ENCODE assay signal across 11 cellular contexts in genomic region chr3:49867871-49868321, GRCh38. TPM values are rescaled to one million over a fixed set of nuclear protein-coding genes. Genes with fewer than 3 reads are reported as not detected.
DNase-seq lines count a peak whose midpoint lies in the region; ATAC-seq and TF ChIP-seq lines count a peak whose summit lies in the region.
"Had no signal": no experiment of that assay in that cellular context is flagged by ENCODE, and none has a peak within 500 bp of the region (broad histone marks: within the 10 kb centered on the region; RNA-seq: fewer than 3 reads in every experiment).

No MANE protein-coding gene starts in this region.

- ATAC-seq in GM18873 (IDR thresholded peaks at IDR 0.05; ENCODE audit: low FRiP score, unreplicated experiment), result no peak
- ATAC-seq: activated naive CD4-positive, alpha-beta T cell treated with anti-CD3 and anti-CD28 coated beads, Interleukin-2, amount 50 U/mL, for 72 hours had no signal

- no peak overlapping the region for H4K8ac ChIP-seq in mesendoderm (ENCODE audit: low read depth, low read length)

- H2BK5ac ChIP-seq in mesendoderm (ENCODE audit: low read length), result no peak overlapping the region

- no peak overlapping the region for H2AK5ac ChIP-seq in mesendoderm (ENCODE audit: low read length)

- no peaks in the 10 kb centered on the region for H3K9me3 ChIP-seq in colonic mucosa
- H3K9me3 ChIP-seq: neutrophil had no signal

- H2BK15ac ChIP-seq in mesendoderm (replicated peaks; ENCODE audit: low read depth), result no peak overlapping the region

- DNase-seq in GM12865 (ENCODE audit: low read depth) (peak; percentile 33), NCI-H524 treated with DMSO at 0.1 percent for 48 hours (lab: John Stamatoyannopoulos, UW) (peak; percentile 42), cerebellar cortex (ENCODE audit: low spot score) (peak; percentile 19), mesendoderm (peak; percentile 85), colonic mucosa (no peak), DMS153 treated with DMSO at 0.1 percent for 48 hours (lab: John Stamatoyannopoulos, UW; ENCODE audit: unreplicated experiment) (no peak), hypothalamus (lab: John Stamatoyannopoulos, UW) (no peak)
- DNase-seq: NCI-H510A treated with DMSO at 0.1 percent for 48 hours had no signal

- H3K79me1 ChIP-seq in mesendoderm (ENCODE audit: low read length), result no peaks in the 10 kb centered on the region

- H3K36me3 ChIP-seq in mesendoderm (ENCODE audit: control insufficient read depth, insufficient read depth, low read length) (no peaks in the 10 kb centered on the region), colonic mucosa (no peaks in the 10 kb centered on the region)
- H3K36me3 ChIP-seq: neutrophil had no signal

- no peak for TF ChIP-seq CTCF in GM12865 (IDR thresholded peaks at IDR 0.05; ENCODE audit: insufficient read depth, low read depth, low read length, missing control alignments)
- no peak for TF ChIP-seq CTCF in colonic mucosa (IDR thresholded peaks at IDR 0.05)

- intact Hi-C loops in colonic mucosa (cut with DNase I), result no loop called here

- H2BK120ac ChIP-seq in mesendoderm (ENCODE audit: low read depth, low read length), result no peak overlapping the region

- no peak overlapping the region for H3K18ac ChIP-seq in mesendoderm (ENCODE audit: low read length)

- H3K56ac ChIP-seq in mesendoderm (ENCODE audit: low read length), result no peak overlapping the region

- H3K9ac ChIP-seq in mesendoderm (ENCODE audit: low read length) (no peak overlapping the region), colonic mucosa (ENCODE audit: low read depth in 2 of 2, low read length in 2 of 2) (no peak overlapping the region)

- H3K27ac ChIP-seq in mesendoderm (ENCODE audit: low read depth, low read length) (no peak overlapping the region), colonic mucosa (no peak overlapping the region)
- H3K27ac ChIP-seq: neutrophil had no signal

- H3K4me1 ChIP-seq in mesendoderm (ENCODE audit: control insufficient read depth, low read depth, low read length) (peaks cover 4% of the 10 kb centered on the region), colonic mucosa (peaks cover 9% of the 10 kb centered on the region)

- no peak overlapping the region for H4K5ac ChIP-seq in mesendoderm (ENCODE audit: low read length)

- no CpG with 5 or more reads among the region's 7 CpGs for WGBS in mesendoderm (ENCODE audit: extremely low coverage, insufficient coverage, low lambda C conversion rate)

- no peak overlapping the region for H3K4me2 ChIP-seq in mesendoderm (ENCODE audit: low read length)

- no peaks in the 10 kb centered on the region for H3K27me3 ChIP-seq in mesendoderm (ENCODE audit: insufficient read depth, low read length, poor library complexity)
- peaks cover 28% of the 10 kb centered on the region for H3K27me3 ChIP-seq in colonic mucosa

- H3K4me3 ChIP-seq in GM12865 (ENCODE audit: low read depth, low read length) (no peak overlapping the region), mesendoderm (ENCODE audit: low read length) (no peak overlapping the region), colonic mucosa (no peak overlapping the region)

- no peaks in the 10 kb centered on the region for H3K79me2 ChIP-seq in mesendoderm (ENCODE audit: control insufficient read depth, insufficient read depth, low read length)

- H3K23ac ChIP-seq in mesendoderm (ENCODE audit: low read length), result no peak overlapping the region

- no peak overlapping the region for H3K4ac ChIP-seq in mesendoderm (ENCODE audit: low read depth, low read length)

RNA-seq across cellular contexts. Expression of gene CAMKV, which starts 1.8 kb away (rescaled TPM):
- 10.1 TPM for polyA plus RNA-seq in mesendoderm (2013, experiment 1 of 2)
- 11.2 TPM for polyA plus RNA-seq in mesendoderm (2013, experiment 2 of 2)
- under 1 TPM; 0.21 to 0.30 TPM for total RNA-seq in colonic mucosa

RNA-seq across cellular contexts. Expression of gene TRAIP, which starts 11.5 kb away (rescaled TPM):
- 18.5 TPM for polyA plus RNA-seq in mesendoderm (2013, experiment 1 of 2)
- polyA plus RNA-seq in mesendoderm (2013, experiment 2 of 2), result 19.7 TPM
- total RNA-seq in colonic mucosa, result 10 to 100 TPM in 1 of 2 donors, 1 to 10 TPM in 1; 3.6 to 19.7 TPM

RNA-seq across cellular contexts. Expression of gene MST1R, which starts 35.8 kb away (rescaled TPM):
- 1.7 TPM for polyA plus RNA-seq in mesendoderm (2013, experiment 1 of 2)
- polyA plus RNA-seq in mesendoderm (2013, experiment 2 of 2), result 1.3 TPM
- 100 to 1,000 TPM in 1 of 2 donors, 10 to 100 TPM in 1; 88.9 to 173 TPM for total RNA-seq in colonic mucosa

RNA-seq across cellular contexts. Expression of gene UBA7, which starts 54.1 kb away (rescaled TPM):
- polyA plus RNA-seq in mesendoderm (2013, experiment 1 of 2), result 0.06 TPM
- 0.17 TPM for polyA plus RNA-seq in mesendoderm (2013, experiment 2 of 2)
- 10 to 100 TPM; 67.4 to 88.3 TPM for total RNA-seq in colonic mucosa

Comparison
In these comparisons a context has a peak if more than half of its experiments do, and no peak if none do; other contexts are left out.
1. DNase-seq: peak in GM12865 (single experiment), NCI-H524 treated with DMSO at 0.1 percent for 48 hours (single experiment), cerebellar cortex (single experiment) and mesendoderm (single experiment); none in colonic mucosa (single experiment), DMS153 treated with DMSO at 0.1 percent for 48 hours (single experiment) and hypothalamus (0 of 51).